ENCODE assay signal across 10 cellular contexts in the genomic region with DNA sequence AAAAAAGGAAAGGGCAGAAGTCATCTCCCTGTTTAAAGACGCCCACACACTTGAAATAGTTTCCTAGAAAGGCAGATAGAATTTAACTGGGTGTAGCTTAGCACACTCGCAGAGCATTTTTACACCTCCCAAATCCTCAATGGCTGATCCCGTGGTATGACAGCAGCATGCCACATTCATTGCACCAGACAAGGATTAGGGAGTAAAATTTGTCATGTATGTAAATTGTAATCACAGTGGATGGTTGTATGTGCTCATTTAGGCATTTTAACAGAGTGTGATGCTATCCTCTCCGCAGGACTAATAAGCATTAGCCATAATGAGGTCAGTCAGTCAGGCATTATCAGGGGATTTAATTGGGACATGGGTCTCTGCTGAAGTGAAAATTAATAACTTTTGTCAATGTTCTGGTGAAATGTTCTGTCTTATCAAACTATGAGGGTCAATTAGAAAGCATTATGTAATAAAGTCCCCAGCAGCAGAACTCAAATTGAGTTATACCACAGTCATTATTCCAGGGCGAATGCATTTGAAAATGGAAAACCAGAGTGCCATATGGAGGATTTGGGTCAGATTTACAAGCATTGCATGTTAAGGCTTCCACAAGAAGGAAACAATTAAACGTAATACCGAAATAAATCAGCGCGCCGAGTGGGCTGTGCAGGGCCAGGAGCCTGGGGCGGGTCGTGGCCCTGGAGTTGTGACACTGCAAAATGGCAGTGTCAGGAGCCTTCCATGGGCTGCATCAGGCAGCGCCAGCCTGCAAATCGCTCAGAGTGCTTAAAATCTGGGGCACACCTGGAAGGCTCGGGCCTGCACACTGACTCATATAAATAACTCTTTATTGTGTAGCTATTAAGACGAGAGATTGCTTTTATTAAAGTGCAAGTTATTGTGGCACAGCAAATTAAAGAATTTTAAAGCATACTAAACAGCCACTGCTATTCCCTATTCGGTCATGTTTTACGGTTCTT.
A peak's percentile ranks its signal among the peaks of the same experiment; 100 is the strongest.
DNase-seq lines count a peak whose midpoint lies in the region; ATAC-seq and TF ChIP-seq lines count a peak whose summit lies in the region.
"Had no signal": no experiment of that assay in that cellular context is flagged by ENCODE, and none has a peak within 500 bp of the region (broad histone marks: within the 10 kb centered on the region; RNA-seq: fewer than 3 reads in every experiment).

No MANE protein-coding gene starts in this region.

- H3K4me3 ChIP-seq in IMR-90 (ENCODE audit: insufficient read depth, low read depth, low read length), result no peak overlapping the region; the same call in 1 of the 2 replicates
- H3K4me3 ChIP-seq in duodenal mucosa (ENCODE audit: low read depth in 1 of 2, low read length in 2 of 2), result peak overlapping the region; percentile 64 to 66
- H3K4me3 ChIP-seq in osteoblast (ENCODE audit: insufficient read depth, low read length), result peak overlapping the region; percentile 71

- H3K56ac ChIP-seq in IMR-90 (ENCODE audit: extremely low read depth, insufficient read depth, low read length), result no peak overlapping the region

- H3K27ac ChIP-seq in 22Rv1 (peak overlapping the region; percentile 64), IMR-90 (ENCODE audit: insufficient read depth, low read length) (no peak overlapping the region), duodenal mucosa (ENCODE audit: low read depth, low read length) (no peak overlapping the region), osteoblast (ENCODE audit: low read depth, low read length) (peak overlapping the region; percentile 65)

- BruUV-seq in IMR-90 (replicated peaks; lab: Mats Ljungman, UMichigan), result no TSS peak

- in situ Hi-C loops in IMR-90 (cut with MboI; ENCODE audit: low sequenced_read_pairs), result no loop called here

- H3K18ac ChIP-seq in IMR-90 (ENCODE audit: low read depth, low read length), result 0 out of 2 replicates have a peak overlapping the region, but pooled peaks have one; percentile 15

- H2BK20ac ChIP-seq in IMR-90 (ENCODE audit: low read depth, low read length), result peak overlapping the region; percentile 27; the same call in 1 of the 2 replicates

- H3K27me3 ChIP-seq in IMR-90 (ENCODE audit: control insufficient read depth, insufficient read depth, low read length) (peaks cover 9% of the 10 kb centered on the region), duodenal mucosa (ENCODE audit: control insufficient read depth in 1 of 2, insufficient read depth in 2 of 2, low read length in 2 of 2) (peaks cover 0 to 3% of the 10 kb centered on the region in 2 donors), osteoblast (ENCODE audit: insufficient read depth, low read length) (peaks cover 5% of the 10 kb centered on the region)

- peak overlapping the region; percentile 65; the same call in 1 of the 2 replicates for H4K5ac ChIP-seq in IMR-90 (ENCODE audit: low read depth, low read length)

- H2AK5ac ChIP-seq in IMR-90 (ENCODE audit: low read depth, low read length), result no peak overlapping the region

- peak overlapping the region; percentile 76; the same call in 1 of the 2 replicates for H3K23ac ChIP-seq in IMR-90 (ENCODE audit: low read depth, low read length)

- H3K79me2 ChIP-seq in osteoblast (ENCODE audit: insufficient read depth, low read length), result no peaks in the 10 kb centered on the region

- H3K79me1 ChIP-seq in IMR-90 (ENCODE audit: low read depth in 1 of 2, low read length in 2 of 2), result no peaks in the 10 kb centered on the region

- ATAC-seq in IMR-90 (ENCODE audit: low read depth), result peak; percentile 43
- no peak for ATAC-seq in HG03108 (IDR thresholded peaks at IDR 0.05; ENCODE audit: unreplicated experiment)
- ATAC-seq: stimulated activated memory B cell treated with anti-CD40 and anti-IgM and Interleukin-4, amounts not matched to agents 10 μg/mL and 1 μg/mL and 100 μg/mL, for 72 hours had no signal

- H3K9me3 ChIP-seq in IMR-90 (ENCODE audit: control insufficient read depth, insufficient read depth, low read length) (no peaks in the 10 kb centered on the region), duodenal mucosa (ENCODE audit: control insufficient read depth in 1 of 2, low read length in 2 of 2) (no peaks in the 10 kb centered on the region), osteoblast (ENCODE audit: low read depth, low read length) (no peaks in the 10 kb centered on the region)

- H2BK120ac ChIP-seq in IMR-90 (ENCODE audit: low read depth, low read length), result peak overlapping the region; percentile 78; the same call in 1 of the 2 replicates

- peak overlapping the region; percentile 74 for H3K14ac ChIP-seq in IMR-90 (replicated peaks; ENCODE audit: low read depth, low read length)

- WGBS in IMR-90 (ENCODE audit: extremely low coverage in 2 of 2, insufficient read length in 1 of 2), 2 experiments, result 100% methylated on average over 3 of the region's 18 CpGs; no CpG with 5 or more reads in 1 of the 2 experiments

- POLR2A ChIA-PET in IMR-90 (lab: Charles Lee; ENCODE audit: unreplicated experiment), result interaction anchor here (0.6 kb wide), 1 partner anchor 340 kb away, joined by 3 read pairs; no protein-coding TSS in a partner anchor

- H3K4me2 ChIP-seq in IMR-90 (ENCODE audit: low read depth, low read length), result peak overlapping the region; percentile 100; the same call in 1 of the 2 replicates
- peak overlapping the region; percentile 89 for H3K4me2 ChIP-seq in osteoblast (ENCODE audit: insufficient read depth, low read length)

- intact Hi-C loops in IMR-90 (cut with micrococcal nuclease), result loop anchor here (5.0 kb wide), 1 partner anchor 144 kb away; no protein-coding TSS in a partner anchor

- dilution Hi-C loops in IMR-90 (cut with HindIII; ENCODE audit: low sequenced_read_pairs, unreplicated experiment), result no loop called here

- H3K36me3 ChIP-seq in IMR-90 (ENCODE audit: control insufficient read depth, insufficient read depth, low read length) (no peaks in the 10 kb centered on the region), duodenal mucosa (ENCODE audit: control insufficient read depth in 1 of 2, insufficient read depth in 2 of 2, low read length in 2 of 2) (no peaks in the 10 kb centered on the region), osteoblast (ENCODE audit: insufficient read depth, low read length) (no peaks in the 10 kb centered on the region)

- H2BK15ac ChIP-seq in IMR-90 (ENCODE audit: low read depth, low read length), result no peak overlapping the region; the same call in 2 of the 3 replicates

- H2AFZ ChIP-seq in IMR-90 (replicated peaks; ENCODE audit: low read length, poor library complexity) (peak overlapping the region; percentile 7), osteoblast (ENCODE audit: low read length) (peak overlapping the region; percentile 87)

- no peak overlapping the region for H3K9ac ChIP-seq in IMR-90 (ENCODE audit: low read depth, low read length)
- no peak overlapping the region for H3K9ac ChIP-seq in duodenal mucosa (ENCODE audit: low read depth in 1 of 2, low read length in 2 of 2)

- TF ChIP-seq CTCF in 22Rv1 (IDR thresholded peaks at IDR 0.05), result no peak
- no peak for TF ChIP-seq CTCF in IMR-90 (conservative IDR thresholded peaks at IDR 0.05; ENCODE audit: low read depth, low read length)
- TF ChIP-seq CTCF in osteoblast (IDR thresholded peaks at IDR 0.05; ENCODE audit: extremely low read depth, low read depth, low read length), result no peak

- H4K91ac ChIP-seq in IMR-90 (ENCODE audit: insufficient read depth, low read depth, low read length), result no peak overlapping the region

- H3K4me1 ChIP-seq in IMR-90 (ENCODE audit: control insufficient read depth, insufficient read depth, low read length) (peaks cover 6% of the 10 kb centered on the region), duodenal mucosa (ENCODE audit: control insufficient read depth in 1 of 2, insufficient read depth in 2 of 2, low read length in 2 of 2) (peaks cover 0 to 11% of the 10 kb centered on the region in 2 donors), osteoblast (ENCODE audit: insufficient read depth, low read length) (peaks cover 14% of the 10 kb centered on the region)

- CTCF ChIA-PET in IMR-90 (lab: Yijun Ruan, JAX), result interaction anchor here (1.1 to 1.4 kb wide), 2 partner anchors 11 to 77 kb away, joined by 3 to 8 read pairs; no protein-coding TSS in a partner anchor

- H3K9me1 ChIP-seq in IMR-90 (ENCODE audit: insufficient read depth, low read length), result no peaks in the 10 kb centered on the region

- H4K8ac ChIP-seq in IMR-90 (ENCODE audit: low read depth in 2 of 2, low read length in 2 of 2), result peak overlapping the region in 1 of 2 experiments; percentile 16; a peak in 3 of 4 replicates

- H2BK5ac ChIP-seq in IMR-90 (ENCODE audit: low read depth, low read length, poor library complexity, severe bottlenecking), result no peak overlapping the region

- H4K20me1 ChIP-seq in IMR-90 (ENCODE audit: insufficient read depth, low read length) (no peaks in the 10 kb centered on the region), osteoblast (ENCODE audit: insufficient read depth, low read length) (no peaks in the 10 kb centered on the region)

- H3K4ac ChIP-seq in IMR-90 (ENCODE audit: low read depth, low read length), result no peak overlapping the region

- no peak for TF ChIP-seq POLR2A in IMR-90 (IDR thresholded peaks at IDR 0.05; ENCODE audit: low read depth, low read length)

- TF ChIP-seq RAD21 in IMR-90 (IDR thresholded peaks at IDR 0.05; ENCODE audit: low read length), result no peak

- H2AK9ac ChIP-seq in IMR-90 (replicated peaks; ENCODE audit: low read depth, low read length, poor library complexity), result no peak overlapping the region

- DNase-seq in IMR-90 (no peak), osteoblast (ENCODE audit: insufficient read length, low spot score, missing footprints) (peak; percentile 76), nucleus accumbens (lab: John Stamatoyannopoulos, UW) (no peak), NCI-H1105 (lab: John Stamatoyannopoulos, UW) (no peak)
- no peak for DNase-seq in stimulated activated CD4-positive, alpha-beta T cell treated with anti-CD3 and anti-CD28 coated beads, Interleukin-4, amount 100 ng/mL, for 24 hours
- DNase-seq: NCI-H2081 had no signal

TF ChIP-seq in IMR-90, 13 proteins besides CTCF, POLR2A, EP300 and RAD21 (continues in another document):
- TF ChIP-seq MAFK (IDR thresholded peaks at IDR 0.05; ENCODE audit: low read depth, low read length), result no peak
- no peak for TF ChIP-seq BHLHE40 (IDR thresholded peaks at IDR 0.05; ENCODE audit: low read depth, low read length)
- TF ChIP-seq ELK1 (IDR thresholded peaks at IDR 0.05; ENCODE audit: borderline replicate concordance, low read depth, low read length), result no peak
- TF ChIP-seq CHD1 (IDR thresholded peaks at IDR 0.05; ENCODE audit: low read depth, low read length), result no peak
- TF ChIP-seq CEBPB (IDR thresholded peaks at IDR 0.05; ENCODE audit: low read depth, low read length), result no peak
- no peak for TF ChIP-seq MAZ (IDR thresholded peaks at IDR 0.05; ENCODE audit: borderline replicate concordance, low read depth, low read length)

Comparison
In these comparisons a context has a peak if more than half of its experiments do, and no peak if none do; other contexts are left out.
1. H3K27ac ChIP-seq: peak in 22Rv1 (single experiment) and osteoblast (single experiment); none in IMR-90 (single experiment) and duodenal mucosa (single experiment).